1 cellular context compared by ENCODE assay signal in the genomic region with DNA sequence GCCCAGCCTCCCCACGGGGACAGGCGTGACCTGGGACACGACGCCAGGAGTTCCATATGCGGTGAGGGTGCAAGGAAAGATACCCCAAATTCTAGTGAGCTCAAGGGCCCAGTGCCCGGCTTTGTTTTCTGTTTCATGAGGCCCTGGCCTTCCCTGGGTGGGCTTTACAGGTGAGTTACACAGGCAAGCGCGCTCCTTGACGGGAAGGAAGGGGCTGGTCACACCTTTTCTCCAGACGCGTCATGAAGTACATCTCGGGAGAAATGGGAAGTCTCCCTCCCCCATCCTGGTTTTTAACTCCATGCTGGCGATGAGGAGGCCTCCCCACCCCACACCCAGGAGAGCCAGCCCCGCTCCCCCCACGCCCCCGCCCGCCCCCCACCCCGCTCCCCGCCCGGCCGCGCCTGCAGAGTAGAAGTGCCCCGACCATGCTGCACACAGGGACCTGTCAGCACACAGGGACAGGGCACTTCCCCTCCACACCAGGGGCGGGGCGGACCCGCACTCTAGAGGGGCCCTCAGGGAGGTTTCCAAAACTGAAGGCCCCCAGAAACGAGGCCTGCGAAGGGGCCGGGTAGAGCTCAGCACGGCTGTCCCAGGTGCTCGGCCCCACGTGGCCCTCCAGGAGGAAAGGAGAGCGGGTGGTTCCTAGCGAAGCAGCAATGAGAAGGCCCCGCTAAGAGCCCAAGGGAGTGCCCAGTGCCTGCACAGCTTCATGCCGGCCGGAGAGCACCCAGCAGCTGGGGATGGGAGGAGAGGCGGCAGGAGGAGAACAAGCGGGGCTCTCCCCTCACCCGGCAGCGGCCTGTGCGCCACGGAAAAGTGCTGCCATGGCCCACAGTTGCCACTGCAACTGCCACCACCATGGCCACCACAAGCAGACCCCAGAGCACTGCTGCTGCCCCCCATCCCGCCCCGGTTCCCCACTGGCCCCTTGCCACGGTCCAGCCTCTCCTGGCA.
TF ChIP-seq lines count a peak whose summit lies in the region.

No MANE protein-coding gene starts in this region.

TF ChIP-seq in K562, 482 proteins besides CTCF, POLR2A, EP300 and RAD21:
- no peak for TF ChIP-seq ZC3H4 (CRISPR knock-in tag; IDR thresholded peaks at IDR 0.05; ENCODE audit: borderline replicate concordance)
- peak; percentile 0; the same call in 1 of the 2 replicates for TF ChIP-seq ZBTB7A (IDR thresholded peaks at IDR 0.05; ENCODE audit: borderline replicate concordance, control insufficient read depth, low read depth, low read length)
